8 cellular contexts compared by ENCODE assay signal in the genomic region with DNA sequence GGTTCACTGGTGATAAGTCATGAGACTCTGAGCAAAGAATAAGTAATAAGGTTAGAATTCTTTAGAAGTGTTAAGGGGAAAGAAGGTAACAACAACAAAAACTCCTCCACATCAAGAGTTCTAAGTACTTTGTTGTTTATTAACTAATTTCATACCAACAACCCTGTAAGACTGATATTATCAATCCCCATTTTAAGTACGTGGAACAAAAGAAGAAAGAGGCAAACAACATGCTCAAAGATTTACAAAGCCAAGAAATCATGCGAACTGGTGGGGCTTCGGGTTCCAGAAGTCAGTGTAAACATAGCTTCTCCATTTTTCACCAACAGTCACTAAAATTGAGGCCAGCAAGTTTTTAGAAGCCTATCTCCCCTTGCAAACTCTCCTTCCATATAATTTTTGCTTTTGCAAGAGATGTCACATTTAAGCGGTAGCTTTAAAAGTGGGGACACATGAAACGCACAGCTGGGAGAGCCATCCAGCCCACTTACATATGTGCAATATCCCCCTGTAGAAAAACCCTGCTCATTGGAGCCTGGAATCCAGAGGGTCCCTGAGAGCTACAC. TPM values are rescaled to one million over a fixed set of nuclear protein-coding genes. Genes with fewer than 3 reads are reported as not detected.
DNase-seq lines count a peak whose midpoint lies in the region; ATAC-seq and TF ChIP-seq lines count a peak whose summit lies in the region.

No MANE protein-coding gene starts in this region.

- peak overlapping the region; percentile 98 for H3K4me3 Mint-ChIP-seq in CD8-positive, alpha-beta T cell
- peak overlapping the region; percentile 83 for H3K4me3 Mint-ChIP-seq in nephron progenitor cell

- H3K4me2 ChIP-seq in MM.1S (ENCODE audit: low read depth, low read length): peak overlapping the region; percentile 88

- ATAC-seq in CD8-positive, alpha-beta T cell: no peak
- ATAC-seq in omental fat pad (ENCODE audit: low FRiP score): no peak

- H3K9ac ChIP-seq in MM.1S (ENCODE audit: low read length): peak overlapping the region; percentile 72

- no peaks in the 10 kb centered on the region for H3K36me3 ChIP-seq in CD8-positive, alpha-beta T cell (ENCODE audit: insufficient read depth, low read length)
- no peaks in the 10 kb centered on the region for H3K36me3 ChIP-seq in MM.1S (replicated peaks; ENCODE audit: insufficient read depth, low read length)

- CTCF ChIA-PET in CD8-positive, alpha-beta T cell (lab: Charles Lee): interaction anchor here (1.0 to 3.3 kb wide), 4 partner anchors 17 to 260 kb away, joined by 4 to 25 read pairs (median 6); no protein-coding TSS in a partner anchor

- peaks cover 49% of the 10 kb centered on the region for H3K4me1 ChIP-seq in CD8-positive, alpha-beta T cell (ENCODE audit: insufficient read depth, low read length)
- peaks cover 24% of the 10 kb centered on the region for H3K4me1 ChIP-seq in MM.1S (ENCODE audit: low read length)

- peaks cover 38% of the 10 kb centered on the region for H3F3A ChIP-seq in MM.1S (ENCODE audit: insufficient read depth, low read length)

- no peak for TF ChIP-seq CTCF in CD8-positive, alpha-beta T cell (IDR thresholded peaks at IDR 0.05)
- TF ChIP-seq CTCF in MM.1S (IDR thresholded peaks at IDR 0.05; ENCODE audit: low read length): no peak
- no peak for TF ChIP-seq CTCF in coronary artery (IDR thresholded peaks at IDR 0.05)
- no peak for TF ChIP-seq CTCF in nephron progenitor cell (IDR thresholded peaks at IDR 0.05)
- TF ChIP-seq CTCF in GM13976 (IDR thresholded peaks at IDR 0.05; ENCODE audit: borderline replicate concordance, control extremely low read depth, extremely low read depth, insufficient read depth, missing control alignments): no peak
- no peak for TF ChIP-seq CTCF in omental fat pad (IDR thresholded peaks at IDR 0.05)

- no peaks in the 10 kb centered on the region for H4K20me1 ChIP-seq in MM.1S (ENCODE audit: insufficient read depth, low read length)

- DNase-seq in CD8-positive, alpha-beta T cell: no peak
- DNase-seq in MM.1S (no peak), coronary artery (ENCODE audit: low spot score) (no peak), nephron progenitor cell (no peak), GM13976 (ENCODE audit: low spot score) (no peak), NCI-H1694 treated with DMSO at 0.1 percent for 48 hours (lab: John Stamatoyannopoulos, UW) (no peak), omental fat pad (ENCODE audit: low spot score) (no peak), CD1c-positive myeloid dendritic cell (ENCODE audit: extremely low spot score) (no peak)

- H3K27me3 ChIP-seq in CD8-positive, alpha-beta T cell (ENCODE audit: insufficient read depth, low read length): no peaks in the 10 kb centered on the region
- no peaks in the 10 kb centered on the region for H3K27me3 ChIP-seq in MM.1S (replicated peaks; ENCODE audit: insufficient read depth, low read length)

- H2AFZ ChIP-seq in MM.1S (ENCODE audit: low read length): peak overlapping the region; percentile 90

- H3K4me3 ChIP-seq in CD8-positive, alpha-beta T cell (ENCODE audit: low read depth, low read length): peak overlapping the region; percentile 83
- H3K4me3 ChIP-seq in MM.1S (ENCODE audit: low read length) (peak overlapping the region; percentile 82), coronary artery (peak overlapping the region; percentile 95)

- in situ Hi-C loops in GM13976 (cut with MboI; ENCODE audit: low sequenced_read_pairs, unreplicated experiment): no loop called here

- POLR2A ChIA-PET in CD8-positive, alpha-beta T cell (lab: Charles Lee): interaction anchor here (0.5 to 2.7 kb wide), 7 partner anchors 16 to 796 kb away, joined by 3 to 19 read pairs (median 6); partner anchors contain the start of genes ATF1 and LETMD1

- intact Hi-C loops in CD8-positive, alpha-beta T cell (cut with DNase I, micrococcal nuclease): loop anchor here (2.0 to 5.0 kb wide), 3 partner anchors 38 to 1982 kb away; partner anchors contain the start of gene EIF4B (in 1 of the 2)

- H3K9me3 Mint-ChIP-seq in CD8-positive, alpha-beta T cell: no peaks in the 10 kb centered on the region
- no peaks in the 10 kb centered on the region for H3K9me3 Mint-ChIP-seq in nephron progenitor cell

- no peaks in the 10 kb centered on the region for H3K9me2 ChIP-seq in MM.1S (replicated peaks; ENCODE audit: insufficient read depth, low read length)

- H3K27ac Mint-ChIP-seq in CD8-positive, alpha-beta T cell: peak overlapping the region; percentile 99
- peak overlapping the region; percentile 96 for H3K27ac Mint-ChIP-seq in nephron progenitor cell

- H3K4me1 Mint-ChIP-seq in CD8-positive, alpha-beta T cell (ENCODE audit: low read depth): peaks cover 64% of the 10 kb centered on the region
- H3K4me1 Mint-ChIP-seq in nephron progenitor cell: peaks cover 73% of the 10 kb centered on the region

- H3K27me3 Mint-ChIP-seq in CD8-positive, alpha-beta T cell (ENCODE audit: low read depth): no peaks in the 10 kb centered on the region
- peaks cover 7% of the 10 kb centered on the region for H3K27me3 Mint-ChIP-seq in nephron progenitor cell (ENCODE audit: low read depth, poor library complexity)

- no peaks in the 10 kb centered on the region for H3K9me3 ChIP-seq in CD8-positive, alpha-beta T cell (ENCODE audit: low read length)
- H3K9me3 ChIP-seq in MM.1S (replicated peaks; ENCODE audit: insufficient read depth, low read length): no peaks in the 10 kb centered on the region

- peaks cover 3% of the 10 kb centered on the region for H3K36me3 Mint-ChIP-seq in CD8-positive, alpha-beta T cell
- H3K36me3 Mint-ChIP-seq in nephron progenitor cell (ENCODE audit: low read depth): peaks cover 15% of the 10 kb centered on the region

- peak overlapping the region; percentile 72 for H3K27ac ChIP-seq in CD8-positive, alpha-beta T cell (ENCODE audit: low read depth, low read length)
- H3K27ac ChIP-seq in MM.1S (ENCODE audit: low read length): peak overlapping the region; percentile 86
- peak overlapping the region; percentile 96 for H3K27ac ChIP-seq in coronary artery

- peaks cover 60% of the 10 kb centered on the region for H3K79me2 ChIP-seq in MM.1S (ENCODE audit: low read length)

RNA-seq across cellular contexts. Expression of gene SLC11A2, which starts 0.9 kb away (rescaled TPM):
- 10 to 100 TPM; 35.1 to 43.1 TPM for total RNA-seq in CD8-positive, alpha-beta T cell
- 10 to 100 TPM; 39.6 to 59.6 (median 50.7) TPM for total RNA-seq in omental fat pad

RNA-seq across cellular contexts. Expression of gene LETMD1, which starts 22.9 kb away (rescaled TPM):
- total RNA-seq in CD8-positive, alpha-beta T cell: 10 to 100 TPM; 51.3 to 55.2 TPM
- 10 to 100 TPM; 38.9 to 68.4 (median 60.5) TPM for total RNA-seq in omental fat pad

RNA-seq across cellular contexts. Expression of gene CSRNP2, which starts 58.1 kb away (rescaled TPM):
- total RNA-seq in CD8-positive, alpha-beta T cell: 10 to 100 TPM; 19.5 to 19.9 TPM
- 10 to 100 TPM; 25.5 to 30.8 (median 27.1) TPM for total RNA-seq in omental fat pad
